In the genomic region with DNA sequence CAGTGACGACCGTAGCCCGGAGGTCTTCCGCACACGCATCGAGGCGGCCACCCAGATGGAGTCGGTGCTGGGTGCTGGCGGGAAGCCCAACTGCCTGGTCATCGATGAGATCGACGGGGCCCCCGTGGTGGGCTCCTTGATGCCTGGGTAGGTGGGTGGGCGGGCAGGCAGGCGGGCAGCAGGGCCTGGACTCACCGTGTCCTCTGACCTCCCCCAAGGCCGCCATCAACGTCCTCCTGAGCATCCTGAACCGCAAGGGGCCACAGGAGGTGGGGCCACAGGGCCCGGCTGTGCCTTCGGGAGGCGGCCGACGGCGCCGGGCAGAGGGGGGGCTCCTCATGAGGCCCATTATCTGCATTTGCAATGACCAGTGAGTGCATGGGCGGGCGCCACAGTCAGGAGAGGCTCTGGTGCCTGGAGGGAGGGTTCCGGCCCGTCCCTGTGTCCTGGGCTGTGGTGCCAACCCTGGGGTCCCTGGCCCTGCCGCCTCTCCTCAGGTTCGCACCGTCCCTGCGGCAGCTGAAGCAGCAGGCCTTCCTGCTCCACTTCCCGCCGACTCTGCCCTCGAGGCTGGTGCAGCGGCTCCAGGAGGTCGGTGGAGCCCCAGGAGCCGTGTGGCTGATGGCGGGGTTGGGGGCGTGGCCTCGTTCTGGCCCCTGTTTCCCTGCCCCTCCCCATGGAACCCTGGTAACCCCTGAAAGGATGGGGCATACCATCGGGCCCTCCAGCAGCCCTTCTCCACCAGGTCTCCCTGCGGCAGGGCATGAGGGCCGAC, we compare ENCODE assay signal across 8 cellular contexts. TPM values are rescaled to one million over a fixed set of nuclear protein-coding genes. Genes with fewer than 3 reads are reported as not detected.
"Had no signal": no experiment of that assay in that cellular context is flagged by ENCODE, and none has a peak within 500 bp of the region (broad histone marks: within the 10 kb centered on the region; RNA-seq: fewer than 3 reads in every experiment).

No MANE protein-coding gene starts in this region.

- DNase-seq: GDM1, GF-D8 had no signal

- ATAC-seq: GM12878 had no signal

- H3K4me3 ChIP-seq: GM12878 had no signal

- FAIRE-seq: G401.6, GM12878, GM12891, GM12892, GM18507, GM19239 had no signal

RNA-seq across cellular contexts. Expression of gene GNG13, which starts 8.1 kb away (rescaled TPM):
- total RNA-seq: GM12878 had no signal
- polyA plus RNA-seq: GM12878 had no signal

RNA-seq across cellular contexts. Expression of gene MSLN, which starts 31.9 kb away (rescaled TPM):
- total RNA-seq: GM12878 had no signal
